ENCODE assay signal across 6 cellular contexts in genomic region chr14:31004007-31004406, GRCh38. TPM values are rescaled to one million over a fixed set of nuclear protein-coding genes. Genes with fewer than 3 reads are reported as not detected.
A peak's percentile ranks its signal among the peaks of the same experiment; 100 is the strongest.
DNase-seq lines count a peak whose midpoint lies in the region; ATAC-seq, FAIRE-seq and TF ChIP-seq lines count a peak whose summit lies in the region.
"Not testable (repeated sequence)": the region's sequence is repeated elsewhere in the genome, so short reads cannot be mapped to it uniquely, and the experiment has no call there.

No MANE protein-coding gene starts in this region.

- H2BK15ac ChIP-seq in mesendoderm (replicated peaks; ENCODE audit: low read depth), result not testable (repeated sequence)

- not testable (repeated sequence) for H4K5ac ChIP-seq in mesendoderm (ENCODE audit: low read length)

- not testable (repeated sequence) for H3K9ac ChIP-seq in HepG2 (ENCODE audit: insufficient read depth, low read depth, low read length); mesendoderm (ENCODE audit: low read length); trophoblast cell (ENCODE audit: low read length)

- H2BK12ac ChIP-seq in trophoblast cell (ENCODE audit: low read length), result not testable (repeated sequence)

- H3K27ac ChIP-seq in GM23338 (ENCODE audit: low read depth) (peak overlapping the region; percentile 57; the same call in 1 of the 2 replicates), HEK293 (ENCODE audit: extremely low read depth, low read depth, low read length) (0 out of 2 replicates have a peak overlapping the region, but pooled peaks have one; percentile 13), psoas muscle (peak overlapping the region; percentile 11)
- not testable (repeated sequence) for H3K27ac ChIP-seq in HepG2 (ENCODE audit: extremely low read length, insufficient read depth, low read length); mesendoderm (ENCODE audit: low read depth, low read length); trophoblast cell (ENCODE audit: low read depth, low read length)

- H2BK5ac ChIP-seq in mesendoderm (ENCODE audit: low read length); trophoblast cell (ENCODE audit: low read depth, low read length, poor library complexity): not testable (repeated sequence)

- H3K9me3 ChIP-seq in HEK293 (ENCODE audit: control insufficient read depth, insufficient read depth, low read depth, low read length); HepG2 (ENCODE audit: low read length); trophoblast cell (ENCODE audit: insufficient read depth, low read depth, low read length); psoas muscle: not testable (repeated sequence)

- peaks cover 36% of the 10 kb centered on the region for H3K4me1 Mint-ChIP-seq in GM23338

- H4K20me1 ChIP-seq in GM23338 (replicated peaks; ENCODE audit: insufficient read depth), result peaks cover 32% of the 10 kb centered on the region
- H4K20me1 ChIP-seq in HepG2 (ENCODE audit: insufficient read depth, low read length), result peaks cover 68% of the 10 kb centered on the region

- in situ Hi-C loops in HepG2 (cut with HindIII; ENCODE audit: extremely low pct_ligation_motif_present, low pct_unique_long_range_greater_than_20kb), result not testable (repeated sequence)

- not testable (repeated sequence) for H4K8ac ChIP-seq in mesendoderm (ENCODE audit: low read depth, low read length); trophoblast cell (ENCODE audit: low read depth, low read length)

- BruUV-seq in HepG2 (replicated peaks; lab: Mats Ljungman, UMichigan), result not testable (repeated sequence)

- not testable (repeated sequence) for H3K79me1 ChIP-seq in mesendoderm (ENCODE audit: low read length); trophoblast cell (ENCODE audit: low read length)

- H4K91ac ChIP-seq in trophoblast cell (ENCODE audit: low read depth, low read length), result not testable (repeated sequence)

- TF ChIP-seq EP300 in HepG2 (IDR thresholded peaks at IDR 0.05; ENCODE audit: low read depth in 2 of 2, low read length in 2 of 2); HepG2 (CRISPR knock-in tag; IDR thresholded peaks at IDR 0.05; ENCODE audit: borderline replicate concordance): not testable (repeated sequence)

- not testable (repeated sequence) for H3K27me3 Mint-ChIP-seq in GM23338 (ENCODE audit: insufficient read depth, low read depth, poor library complexity)

- not testable (repeated sequence) for TF ChIP-seq CTCF in GM23338 (conservative IDR thresholded peaks at IDR 0.05; ENCODE audit: low read depth in 2 of 2); HEK293 (tag by site-specific recombination; IDR thresholded peaks at IDR 0.05); HepG2 (CRISPR knock-in tag; IDR thresholded peaks at IDR 0.05); psoas muscle (IDR thresholded peaks at IDR 0.05)

- not testable (repeated sequence) for H2AK5ac ChIP-seq in mesendoderm (ENCODE audit: low read length); trophoblast cell (ENCODE audit: low read length)

- not testable (repeated sequence) for H3K4me3 Mint-ChIP-seq in GM23338

- H3K4ac ChIP-seq in mesendoderm (ENCODE audit: low read depth, low read length), result not testable (repeated sequence)
- H3K4ac ChIP-seq in trophoblast cell (ENCODE audit: low read depth, low read length), result peak overlapping the region; percentile 21

- H3K4me1 ChIP-seq in GM23338 (ENCODE audit: insufficient read depth), result peaks cover 29% of the 10 kb centered on the region
- H3K4me1 ChIP-seq in HEK293 (ENCODE audit: control insufficient read depth, insufficient read depth, low read length), result peaks cover 13% of the 10 kb centered on the region
- peaks cover 14% of the 10 kb centered on the region; the same call in 1 of the 2 replicates for H3K4me1 ChIP-seq in HepG2 (ENCODE audit: insufficient read depth, low read length)
- not testable (repeated sequence) for H3K4me1 ChIP-seq in mesendoderm (ENCODE audit: control insufficient read depth, low read depth, low read length); trophoblast cell (ENCODE audit: control insufficient read depth in 1 of 2, insufficient read depth in 2 of 2, low read length in 2 of 2)
- peaks cover 21% of the 10 kb centered on the region for H3K4me1 ChIP-seq in psoas muscle

- H3K4me2 ChIP-seq in GM23338; HepG2 (ENCODE audit: low read depth, low read length); mesendoderm (ENCODE audit: low read length); trophoblast cell (ENCODE audit: low read length): not testable (repeated sequence)

- DNase-seq in GM23338 (ENCODE audit: low spot score); HepG2 (ENCODE audit: low spot score); mesendoderm; trophoblast cell; psoas muscle: not testable (repeated sequence)

- H3K14ac ChIP-seq in trophoblast cell (ENCODE audit: low read length), result not testable (repeated sequence)

- not testable (repeated sequence) for H2BK120ac ChIP-seq in mesendoderm (ENCODE audit: low read depth, low read length); trophoblast cell (ENCODE audit: insufficient read depth, low read length, poor library complexity)

- H3K79me2 ChIP-seq in GM23338 (replicated peaks; ENCODE audit: insufficient read depth), result peaks cover 100% of the 10 kb centered on the region
- peaks cover 94% of the 10 kb centered on the region for H3K79me2 ChIP-seq in HepG2 (ENCODE audit: insufficient read depth, low read length)
- H3K79me2 ChIP-seq in mesendoderm (ENCODE audit: control insufficient read depth, insufficient read depth, low read length), result peaks cover 64% of the 10 kb centered on the region
- H3K79me2 ChIP-seq in trophoblast cell (ENCODE audit: control insufficient read depth, insufficient read depth, low read length, poor library complexity), result not testable (repeated sequence)

- not testable (repeated sequence) for H3K23ac ChIP-seq in mesendoderm (ENCODE audit: low read length); trophoblast cell (ENCODE audit: low read length)

- H3K27me3 ChIP-seq in GM23338 (ENCODE audit: insufficient read depth); HepG2 (ENCODE audit: control insufficient read depth in 1 of 2, insufficient read depth in 2 of 2, low read length in 2 of 2); mesendoderm (ENCODE audit: insufficient read depth, low read length, poor library complexity); trophoblast cell (ENCODE audit: insufficient read depth, low read length); psoas muscle (ENCODE audit: insufficient read depth in 3 of 3, low read length in 2 of 3): not testable (repeated sequence)

- H3F3A ChIP-seq in GM23338 (replicated peaks; ENCODE audit: low read depth), result not testable (repeated sequence)

- H3K36me3 ChIP-seq in GM23338 (ENCODE audit: insufficient read depth); HEK293 (ENCODE audit: control insufficient read depth in 2 of 2, insufficient read depth in 1 of 2, low read length in 2 of 2); mesendoderm (ENCODE audit: control insufficient read depth, insufficient read depth, low read length); trophoblast cell (ENCODE audit: control insufficient read depth in 1 of 2, insufficient read depth in 2 of 2, low read length in 2 of 2): not testable (repeated sequence)
- H3K36me3 ChIP-seq in HepG2 (replicated peaks in 1 of 2; ENCODE audit: control insufficient read depth in 1 of 2, insufficient read depth in 2 of 2, low read length in 2 of 2), result peaks cover 24 to 74% of the 10 kb centered on the region in 2 experiments
- H3K36me3 ChIP-seq in psoas muscle (ENCODE audit: insufficient read depth in 1 of 2, low read depth in 1 of 2), result peaks cover 0 to 28% of the 10 kb centered on the region in 2 donors

- H3K27ac Mint-ChIP-seq in GM23338, result not testable (repeated sequence)

- not testable (repeated sequence) for H3K18ac ChIP-seq in mesendoderm (ENCODE audit: low read length); trophoblast cell (ENCODE audit: low read length)

- intact Hi-C loops in HepG2 (cut with micrococcal nuclease; ENCODE audit: unreplicated experiment); psoas muscle (cut with DNase I): not testable (repeated sequence)

- WGBS in HepG2 (ENCODE audit: low lambda C conversion rate), result 98% methylated on average over 6 of the region's 6 CpGs
- no CpG with 5 or more reads among the region's 6 CpGs for WGBS in mesendoderm (ENCODE audit: extremely low coverage, insufficient coverage, low lambda C conversion rate)
- WGBS in trophoblast cell (ENCODE audit: extremely low coverage, insufficient coverage, insufficient read length), result no CpG with 5 or more reads among the region's 6 CpGs
- 81 to 96% (median 93%) methylated on average over 6 of the region's 6 CpGs for WGBS in psoas muscle, 3 donors

- H3K36me3 Mint-ChIP-seq in GM23338 (ENCODE audit: low read depth), result peaks cover 29% of the 10 kb centered on the region; the same call in 2 of the 3 replicates

- H4K12ac ChIP-seq in trophoblast cell (ENCODE audit: low read depth, low read length), result not testable (repeated sequence)

- H3K9me2 ChIP-seq in GM23338 (ENCODE audit: insufficient read depth), result not testable (repeated sequence)

- not testable (repeated sequence) for H3K4me3 ChIP-seq in GM23338; HEK293 (ENCODE audit: low read depth, low read length); HepG2 (replicated peaks in 1 of 3; ENCODE audit: insufficient read depth in 1 of 3, low read depth in 2 of 3, low read length in 3 of 3); mesendoderm (ENCODE audit: low read length); trophoblast cell (ENCODE audit: low read depth, low read length); psoas muscle

- peak overlapping the region; percentile 15 for H3K56ac ChIP-seq in mesendoderm (ENCODE audit: low read length)

- CTCF ChIA-PET in HEK293 (lab: Yijun Ruan, JAX), result interaction anchor here (0.6 kb wide), 1 partner anchor 106 kb away, joined by 3 read pairs; no protein-coding TSS in a partner anchor
- CTCF ChIA-PET in HepG2 (lab: Yijun Ruan, JAX; ENCODE audit: low intra/inter-chr PET ratio, low total read pairs), result not testable (repeated sequence)

- ATAC-seq in GM23338, psoas muscle: not testable (repeated sequence)
- ATAC-seq in HepG2, result peak; percentile 11

- H2AFZ ChIP-seq in GM23338; HepG2 (ENCODE audit: low read length); trophoblast cell (ENCODE audit: insufficient read depth, low read length, poor library complexity): not testable (repeated sequence)

- POLR2A ChIA-PET in HEK293 (lab: Yijun Ruan, JAX), result not testable (repeated sequence)
- POLR2A ChIA-PET in HepG2 (lab: Yijun Ruan, JAX), result interaction anchor here (1.0 to 2.7 kb wide), 2 partner anchors 14 to 22 kb away, joined by 3 to 12 read pairs; partner anchors contain the start of genes AP4S1 and STRN3

- FAIRE-seq in HepG2 (lab: Jason Lieb, UNC), result not testable (repeated sequence)

- not testable (repeated sequence) for TF ChIP-seq RAD21 in HepG2 (CRISPR knock-in tag; IDR thresholded peaks at IDR 0.05)

- H3K9me3 Mint-ChIP-seq in GM23338, result not testable (repeated sequence)

- TF ChIP-seq POLR2A in HepG2 (IDR thresholded peaks at IDR 0.05; ENCODE audit: insufficient read depth in 1 of 2, low read depth in 2 of 2, low read length in 2 of 2), result not testable (repeated sequence)

RNA-seq across cellular contexts. Expression of gene AP4S1, which starts 21.4 kb away (rescaled TPM):
- total RNA-seq in GM23338 (2014; rRNA removed; shearing (Covaris generic)), result 13.4 and 25.9 TPM in 2 replicates
- polyA plus RNA-seq in GM23338 (2016; fragmentation: Nextera tagmentation; extraction: Ambion mirVana), result 13.3 and 15.7 TPM in 2 replicates
- total RNA-seq in HepG2 (2016; rRNA removed; fragmentation: Illumina TruSeq; extraction: Trizol), result 21.1 and 22.4 TPM in 2 replicates
- total RNA-seq in HepG2 (2016; cell fraction: cytosol; rRNA removed; fragmentation: Illumina TruSeq; extraction: Trizol; ENCODE audit: low read depth), result 13.0 and 13.5 TPM in 2 replicates
- 20.7 and 22.3 TPM in 2 replicates for total RNA-seq in HepG2 (2016; cell fraction: insoluble cytoplasmic fraction; rRNA removed; fragmentation: Illumina TruSeq; extraction: Trizol)
- total RNA-seq in HepG2 (2016; cell fraction: membrane; rRNA removed; fragmentation: Illumina TruSeq; extraction: Trizol), result 18.6 and 18.9 TPM in 2 replicates
- total RNA-seq in HepG2 (2016; cell fraction: nucleus; rRNA removed; fragmentation: Illumina TruSeq; extraction: Trizol), result 16.1 and 23.9 TPM in 2 replicates
- polyA plus RNA-seq in HepG2 (2011; rRNA removed), result 3.9 and 4.2 TPM in 2 replicates
- polyA plus RNA-seq in HepG2 (2011; cell fraction: cytosol; rRNA removed), result 2.7 and 4.3 TPM in 2 replicates
- polyA plus RNA-seq in HepG2 (2011; cell fraction: nucleus; rRNA removed), result 4.0 and 5.7 TPM in 2 replicates
- 8.4 and 10.9 TPM in 2 replicates for polyA plus RNA-seq in HepG2 (2012)
- 12.3 and 14.0 TPM in 2 replicates for polyA plus RNA-seq in HepG2 (2016; cell fraction: cytosol; fragmentation: Illumina TruSeq; extraction: Trizol; ENCODE audit: low read depth)
- polyA plus RNA-seq in HepG2 (2016; cell fraction: insoluble cytoplasmic fraction; fragmentation: Illumina TruSeq; extraction: Trizol; ENCODE audit: low read depth), result 22.9 and 29.9 TPM in 2 replicates
- polyA plus RNA-seq in HepG2 (2016; cell fraction: membrane; fragmentation: Illumina TruSeq; extraction: Trizol; ENCODE audit: low read depth), result 16.3 and 16.6 TPM in 2 replicates
- polyA plus RNA-seq in HepG2 (2016; cell fraction: nucleus; fragmentation: Illumina TruSeq; extraction: Trizol; ENCODE audit: insufficient read depth, low read depth), result 18.7 and 24.5 TPM in 2 replicates
- polyA minus RNA-seq in HepG2 (2011; rRNA and poly(A)+ RNA removed; ENCODE audit: low replicate concordance), result 5.4 and 7.3 TPM in 2 replicates
- 3.7 and 4.5 TPM in 2 replicates for polyA minus RNA-seq in HepG2 (2011; cell fraction: cytosol; rRNA and poly(A)+ RNA removed)
- polyA minus RNA-seq in HepG2 (2011; cell fraction: nucleus; rRNA and poly(A)+ RNA removed), result 13.8 and 15.0 TPM in 2 replicates
- 10.3 TPM for polyA plus RNA-seq in mesendoderm (2013, experiment 1 of 2)
- 9.5 TPM for polyA plus RNA-seq in mesendoderm (2013, experiment 2 of 2)
- 4.1 and 4.5 TPM in 2 replicates for polyA plus RNA-seq in trophoblast cell (2013)
- 10 to 100 TPM in 1 of 4 donors, 1 to 10 TPM in 3; 4.2 to 13.9 (median 7.2) TPM for total RNA-seq in psoas muscle
- 1 to 10 TPM; 4.2 to 9.8 (median 4.8) TPM for polyA plus RNA-seq in psoas muscle

RNA-seq across cellular contexts. Expression of gene STRN3, which starts 22.2 kb away (rescaled TPM):
- 39.0 and 40.6 TPM in 2 replicates for total RNA-seq in GM23338 (2014; rRNA removed; shearing (Covaris generic))
- polyA plus RNA-seq in GM23338 (2016; fragmentation: Nextera tagmentation; extraction: Ambion mirVana) (28.3 and 35.0 TPM in 2 replicates), HepG2 (2011; rRNA removed) (44.9 and 49.4 TPM in 2 replicates), psoas muscle (10 to 100 TPM; 28.2 to 45.9 (median 31.5) TPM)
- total RNA-seq in HepG2 (2016; rRNA removed; fragmentation: Illumina TruSeq; extraction: Trizol) (123 and 135 TPM in 2 replicates), psoas muscle (100 to 1,000 TPM in 2 of 4 donors, 10 to 100 TPM in 2; 80.2 to 154 (median 95.4) TPM)
- 98.8 and 127 TPM in 2 replicates for total RNA-seq in HepG2 (2016; cell fraction: cytosol; rRNA removed; fragmentation: Illumina TruSeq; extraction: Trizol; ENCODE audit: low read depth)
- 127 and 145 TPM in 2 replicates for total RNA-seq in HepG2 (2016; cell fraction: insoluble cytoplasmic fraction; rRNA removed; fragmentation: Illumina TruSeq; extraction: Trizol)
- 62.4 and 67.2 TPM in 2 replicates for total RNA-seq in HepG2 (2016; cell fraction: membrane; rRNA removed; fragmentation: Illumina TruSeq; extraction: Trizol)
- 136 and 152 TPM in 2 replicates for total RNA-seq in HepG2 (2016; cell fraction: nucleus; rRNA removed; fragmentation: Illumina TruSeq; extraction: Trizol)
- 17.6 and 28.4 TPM in 2 replicates for polyA plus RNA-seq in HepG2 (2011; cell fraction: cytosol; rRNA removed)
- 37.0 and 38.5 TPM in 2 replicates for polyA plus RNA-seq in HepG2 (2011; cell fraction: nucleus; rRNA removed)
- polyA plus RNA-seq in HepG2 (2012), result 57.6 and 63.3 TPM in 2 replicates
- polyA plus RNA-seq in HepG2 (2016; cell fraction: cytosol; fragmentation: Illumina TruSeq; extraction: Trizol; ENCODE audit: low read depth), result 1.6 and 2.2 TPM in 2 replicates
- polyA plus RNA-seq in HepG2 (2016; cell fraction: insoluble cytoplasmic fraction; fragmentation: Illumina TruSeq; extraction: Trizol; ENCODE audit: low read depth), result 83.4 and 92.4 TPM in 2 replicates
- polyA plus RNA-seq in HepG2 (2016; cell fraction: membrane; fragmentation: Illumina TruSeq; extraction: Trizol; ENCODE audit: low read depth), result 9.6 and 10.8 TPM in 2 replicates
- 89.5 and 94.1 TPM in 2 replicates for polyA plus RNA-seq in HepG2 (2016; cell fraction: nucleus; fragmentation: Illumina TruSeq; extraction: Trizol; ENCODE audit: insufficient read depth, low read depth)
- 16.3 and 63.5 TPM in 2 replicates for polyA minus RNA-seq in HepG2 (2011; rRNA and poly(A)+ RNA removed; ENCODE audit: low replicate concordance)
- polyA minus RNA-seq in HepG2 (2011; cell fraction: cytosol; rRNA and poly(A)+ RNA removed), result 84.7 and 102 TPM in 2 replicates
- polyA minus RNA-seq in HepG2 (2011; cell fraction: nucleus; rRNA and poly(A)+ RNA removed), result 292 and 316 TPM in 2 replicates
- polyA plus RNA-seq in mesendoderm (2013, experiment 1 of 2), result 31.7 TPM
- 30.9 TPM for polyA plus RNA-seq in mesendoderm (2013, experiment 2 of 2)
- 17.1 and 18.4 TPM in 2 replicates for polyA plus RNA-seq in trophoblast cell (2013)
